23 cellular contexts compared by ENCODE assay signal in genomic region chr3:165729756-165730155, GRCh38.
DNase-seq lines count a peak whose midpoint lies in the region; ATAC-seq, FAIRE-seq and TF ChIP-seq lines count a peak whose summit lies in the region.
"Had no signal": no experiment of that assay in that cellular context is flagged by ENCODE, and none has a peak within 500 bp of the region (broad histone marks: within the 10 kb centered on the region; RNA-seq: fewer than 3 reads in every experiment).

No MANE protein-coding gene starts in this region.

- no peak overlapping the region for H2AK5ac ChIP-seq in neuronal stem cell (ENCODE audit: low read depth, low read length)

- H3K9me3 ChIP-seq in PC-9 (ENCODE audit: insufficient read depth, low read depth): no peaks in the 10 kb centered on the region
- no peaks in the 10 kb centered on the region for H3K9me3 ChIP-seq in neuronal stem cell (replicated peaks in 1 of 2; ENCODE audit: control insufficient read depth in 2 of 2, insufficient read depth in 1 of 2, low read depth in 1 of 2, low read length in 2 of 2)
- H3K9me3 ChIP-seq: A549; BE2C; BLaER1 treated with 17β-estradiol and CSF1 and Interleukin-3, amounts not matched to agents 10 nM and 100 nM; HAP-1 had no signal

- POLR2A ChIA-PET in PC-9 (lab: Charles Lee; ENCODE audit: unreplicated experiment): no interaction called here

- H3K27me3 ChIP-seq in PC-9 (ENCODE audit: insufficient read depth, low read depth) (no peaks in the 10 kb centered on the region), neuronal stem cell (ENCODE audit: control insufficient read depth in 3 of 3, insufficient read depth in 3 of 3, low read depth in 1 of 3, low read length in 3 of 3) (no peaks in the 10 kb centered on the region)
- H3K27me3 ChIP-seq: BE2C; BLaER1 treated with 17β-estradiol and CSF1 and Interleukin-3, amounts not matched to agents 10 nM and 100 nM had no signal

- no peak overlapping the region for H3K27ac ChIP-seq in PC-9
- no peak overlapping the region for H3K27ac ChIP-seq in neuronal stem cell (replicated peaks; ENCODE audit: low read length)
- H3K27ac ChIP-seq: A549; BLaER1 treated with 17β-estradiol and CSF1 and Interleukin-3, amounts not matched to agents 10 nM and 100 nM had no signal

- H3K18ac ChIP-seq in neuronal stem cell (ENCODE audit: low read length): no peak overlapping the region

- no peaks in the 10 kb centered on the region for H3K79me1 ChIP-seq in neuronal stem cell (ENCODE audit: low read depth, low read length)

- CTCF ChIA-PET in PC-9 (lab: Charles Lee): no interaction called here

- no peak overlapping the region for H3K14ac ChIP-seq in neuronal stem cell (ENCODE audit: low read length)

- no peak for TF ChIP-seq POLR2A in H54 (IDR thresholded peaks at IDR 0.05; ENCODE audit: low read depth, low read length)

- no peaks in the 10 kb centered on the region for H3F3A ChIP-seq in PC-9 (ENCODE audit: insufficient read depth, low read depth)

- no peak overlapping the region for H3K9ac ChIP-seq in neuronal stem cell (ENCODE audit: low read depth, low read length, poor library complexity)
- H3K9ac ChIP-seq: BLaER1 treated with 17β-estradiol and CSF1 and Interleukin-3, amounts not matched to agents 10 nM and 100 nM had no signal

- no peak overlapping the region for H2BK120ac ChIP-seq in neuronal stem cell (ENCODE audit: low read depth, low read length)

- DNase-seq in H54 (ENCODE audit: insufficient read length, low spot score) (no peak), PC-9 (no peak), neuronal stem cell (ENCODE audit: low spot score) (no peak), NCI-H345 treated with DMSO at 0.1 percent for 48 hours (lab: John Stamatoyannopoulos, UW; ENCODE audit: unreplicated experiment) (no peak), COLO668 (lab: John Stamatoyannopoulos, UW; ENCODE audit: unreplicated experiment) (no peak)
- DNase-seq: 8988T; ACHN; AML-193; BE2C; Calu3; CD4-positive, alpha-beta T cell; CD8-positive, alpha-beta memory T cell; COR-L47; DMS53; DMS79 treated with DMSO at 0.1 percent for 48 hours; GF-D8; HFFc6 had no signal

- H3K9me2 ChIP-seq in PC-9 (ENCODE audit: insufficient read depth): peaks cover 4% of the 10 kb centered on the region; the same call in 1 of the 2 replicates

- no peak overlapping the region for H2BK12ac ChIP-seq in neuronal stem cell (ENCODE audit: low read length)

- H2AFZ ChIP-seq in PC-9 (peak overlapping the region; percentile 25; the same call in 1 of the 2 replicates), neuronal stem cell (ENCODE audit: low read length) (peak overlapping the region; percentile 49)
- H2AFZ ChIP-seq: GM23338 had no signal

- WGBS in neuronal stem cell (ENCODE audit: extremely low coverage in 2 of 2, insufficient read length in 2 of 2, insufficient replicate concordance in 1 of 2), 2 donors: no CpG with 5 or more reads among the region's 4 CpGs

- H3K23ac ChIP-seq in neuronal stem cell (ENCODE audit: low read depth, low read length, poor library complexity): no peak overlapping the region

- H4K91ac ChIP-seq in neuronal stem cell (ENCODE audit: low read depth, low read length, poor library complexity): no peak overlapping the region

- peak; percentile 30 for FAIRE-seq in H54 (lab: Jason Lieb, UNC)
- FAIRE-seq: A549, GM12892 had no signal

- no peaks in the 10 kb centered on the region for H3K79me2 ChIP-seq in PC-9 (ENCODE audit: low read depth)

- no peaks in the 10 kb centered on the region for H3K36me3 ChIP-seq in PC-9 (ENCODE audit: low read depth)
- H3K36me3 ChIP-seq in neuronal stem cell (replicated peaks in 1 of 2; ENCODE audit: control insufficient read depth in 2 of 2, insufficient read depth in 2 of 2, low read length in 2 of 2): no peaks in the 10 kb centered on the region
- H3K36me3 ChIP-seq: BE2C; BLaER1 treated with 17β-estradiol and CSF1 and Interleukin-3, amounts not matched to agents 10 nM and 100 nM; HAP-1 had no signal

- no peak overlapping the region for H3K4me2 ChIP-seq in PC-9
- no peak overlapping the region for H3K4me2 ChIP-seq in neuronal stem cell (ENCODE audit: insufficient read depth, low read length, poor library complexity, severe bottlenecking)
- H3K4me2 ChIP-seq: A549; BLaER1 treated with 17β-estradiol and CSF1 and Interleukin-3, amounts not matched to agents 10 nM and 100 nM; GM23338 had no signal

- BruUV-seq in PC-9 (replicated peaks; lab: Mats Ljungman, UMichigan): no TSS peak

- H4K8ac ChIP-seq in neuronal stem cell (ENCODE audit: low read depth, low read length): no peak overlapping the region

- H3K4me3 ChIP-seq in PC-9: no peak overlapping the region
- H3K4me3 ChIP-seq in neuronal stem cell (ENCODE audit: low read length in 2 of 2): no peak overlapping the region
- H3K4me3 ChIP-seq: A549; BLaER1 treated with 17β-estradiol and CSF1 and Interleukin-3, amounts not matched to agents 10 nM and 100 nM; GM23338; HAP-1 had no signal

- H3K4ac ChIP-seq in neuronal stem cell (ENCODE audit: low read length): no peak overlapping the region

- no peak for ATAC-seq in GM21528 (IDR thresholded peaks at IDR 0.05; ENCODE audit: low FRiP score, unreplicated experiment)
- ATAC-seq: A549, GM23338 had no signal

- intact Hi-C loops in PC-9 (cut with micrococcal nuclease; ENCODE audit: unreplicated experiment): no loop called here

- H2BK15ac ChIP-seq in neuronal stem cell (ENCODE audit: low read length): no peak overlapping the region

- H4K20me1 ChIP-seq in PC-9 (ENCODE audit: insufficient read depth): no peaks in the 10 kb centered on the region
- H4K20me1 ChIP-seq: BLaER1 treated with 17β-estradiol and CSF1 and Interleukin-3, amounts not matched to agents 10 nM and 100 nM had no signal

- H2BK5ac ChIP-seq in neuronal stem cell (ENCODE audit: low read length): no peak overlapping the region

- TF ChIP-seq CTCF in PC-9 (conservative IDR thresholded peaks at IDR 0.05): no peak

- H3K4me1 ChIP-seq in PC-9 (replicated peaks; ENCODE audit: insufficient read depth) (no peaks in the 10 kb centered on the region), neuronal stem cell (ENCODE audit: control insufficient read depth in 2 of 2, insufficient read depth in 1 of 2, low read depth in 1 of 2, low read length in 2 of 2) (no peaks in the 10 kb centered on the region)
- H3K4me1 ChIP-seq: A549, BE2C, HAP-1 had no signal
